8 cellular contexts compared by ENCODE assay signal in the genomic region with DNA sequence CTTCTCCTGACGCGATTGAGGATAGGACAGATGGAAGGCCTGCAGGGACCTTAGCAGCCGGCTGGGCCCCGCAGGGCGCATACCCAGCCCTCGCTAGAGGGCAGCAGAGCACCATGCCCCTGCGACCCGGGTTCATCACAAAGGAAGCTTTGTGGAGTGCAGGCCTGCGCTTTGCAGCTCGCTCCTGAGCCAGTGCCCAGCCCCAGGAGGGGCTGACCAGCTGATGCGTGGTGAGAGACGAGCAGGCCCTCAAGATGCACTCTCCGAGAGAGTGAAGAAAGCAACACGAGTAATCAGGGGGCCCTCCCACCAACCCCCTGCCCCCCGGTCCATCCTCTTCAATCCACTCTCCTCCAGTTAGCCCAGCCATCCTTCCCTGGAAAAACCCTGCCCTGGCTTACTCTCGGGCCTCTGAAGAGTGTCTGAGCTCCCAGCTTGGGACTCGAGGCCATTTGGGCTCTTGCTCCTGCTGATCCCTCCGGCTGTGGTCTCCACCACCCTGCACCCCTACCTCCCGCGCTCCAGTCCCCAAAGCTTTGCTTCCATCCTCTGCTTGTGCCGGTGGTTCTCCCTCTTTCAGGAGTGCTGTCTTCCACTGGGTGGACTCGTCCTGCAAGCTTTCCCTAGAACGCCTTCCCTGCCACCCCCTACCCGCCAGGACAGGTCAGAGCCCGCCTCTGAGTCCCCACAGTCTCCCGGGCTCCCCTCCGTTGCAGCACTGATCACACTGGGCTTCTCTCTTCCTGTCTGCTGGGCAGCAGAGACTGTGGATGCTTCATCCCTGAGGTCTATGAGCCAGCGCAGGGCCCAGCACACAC. TPM values are rescaled to one million over a fixed set of nuclear protein-coding genes. Genes with fewer than 3 reads are reported as not detected.
DNase-seq lines count a peak whose midpoint lies in the region; ATAC-seq and TF ChIP-seq lines count a peak whose summit lies in the region.

No MANE protein-coding gene starts in this region.

- H3K27me3 ChIP-seq in GM23248 (replicated peaks; ENCODE audit: insufficient read depth), result peaks cover 21% of the 10 kb centered on the region
- H3K27me3 ChIP-seq in effector memory CD4-positive, alpha-beta T cell (replicated peaks; ENCODE audit: control insufficient read depth, insufficient read depth, low read length, poor library complexity, severe bottlenecking), result no peaks in the 10 kb centered on the region

- H3K36me3 Mint-ChIP-seq in WTC11, result no peaks in the 10 kb centered on the region
- no peaks in the 10 kb centered on the region for H3K36me3 Mint-ChIP-seq in chondrocyte (ENCODE audit: low read depth)

- no peaks in the 10 kb centered on the region for H3K9me3 Mint-ChIP-seq in WTC11
- H3K9me3 Mint-ChIP-seq in chondrocyte (ENCODE audit: low read depth), result no peaks in the 10 kb centered on the region

- peaks cover 10% of the 10 kb centered on the region for H3K4me1 Mint-ChIP-seq in WTC11
- peaks cover 24% of the 10 kb centered on the region for H3K4me1 Mint-ChIP-seq in chondrocyte (ENCODE audit: low read depth)

- H3K9ac ChIP-seq in GM23248, result no peak overlapping the region

- no peak overlapping the region for H2AFZ ChIP-seq in GM23248

- no peak overlapping the region for H3K27ac Mint-ChIP-seq in WTC11
- no peak overlapping the region for H3K27ac Mint-ChIP-seq in chondrocyte (ENCODE audit: unreplicated experiment)

- no peaks in the 10 kb centered on the region for H3K9me2 ChIP-seq in GM23248 (ENCODE audit: insufficient read depth)

- no peak overlapping the region for H3K4me2 ChIP-seq in GM23248 (ENCODE audit: unreplicated experiment)

- peaks cover 16% of the 10 kb centered on the region; the same call in 1 of the 2 replicates for H3F3A ChIP-seq in GM23248 (ENCODE audit: insufficient read depth)

- H4K20me1 ChIP-seq in GM23248 (ENCODE audit: insufficient read depth), result no peaks in the 10 kb centered on the region

- peaks cover 23% of the 10 kb centered on the region for H3K4me1 ChIP-seq in GM23248 (ENCODE audit: insufficient read depth)
- no peaks in the 10 kb centered on the region for H3K4me1 ChIP-seq in effector memory CD4-positive, alpha-beta T cell (ENCODE audit: control insufficient read depth, insufficient read depth, low read length, poor library complexity, severe bottlenecking)

- H3K79me2 ChIP-seq in GM23248 (ENCODE audit: insufficient read depth), result no peaks in the 10 kb centered on the region

- H3K4me3 ChIP-seq in GM23248, result no peak overlapping the region
- no peak overlapping the region for H3K4me3 ChIP-seq in effector memory CD4-positive, alpha-beta T cell (ENCODE audit: insufficient read depth, low read depth, low read length, poor library complexity, severe bottlenecking)

- no peaks in the 10 kb centered on the region for H3K9me3 ChIP-seq in GM23248 (ENCODE audit: low read depth)
- H3K9me3 ChIP-seq in effector memory CD4-positive, alpha-beta T cell (ENCODE audit: control insufficient read depth, low read length), result no peaks in the 10 kb centered on the region

- H3K27me3 Mint-ChIP-seq in WTC11 (ENCODE audit: low read depth) (peaks cover 83% of the 10 kb centered on the region), chondrocyte (ENCODE audit: low read depth) (peaks cover 12% of the 10 kb centered on the region)

- no peaks in the 10 kb centered on the region for H3K36me3 ChIP-seq in GM23248 (ENCODE audit: low read depth)
- H3K36me3 ChIP-seq in effector memory CD4-positive, alpha-beta T cell (ENCODE audit: control insufficient read depth, insufficient read depth, low read length), result no peaks in the 10 kb centered on the region

- DNase-seq in COLO668 (lab: John Stamatoyannopoulos, UW; ENCODE audit: unreplicated experiment) (peak; percentile 79), GM23248 (peak; percentile 84), NCI-H2107 treated with DMSO at 0.1 percent for 48 hours (lab: John Stamatoyannopoulos, UW; ENCODE audit: unreplicated experiment) (peak; percentile 13), WTC11 (ENCODE audit: low spot score) (peak; percentile 90), chondrocyte (ENCODE audit: low spot score) (no peak), left colon (peak; percentile 62 to 83)
- peak; percentile 35 for DNase-seq in stimulated activated CD4-positive, alpha-beta T cell treated with anti-CD3 and anti-CD28 coated beads, Interleukin-2, amount 100 ng/mL, for 4 hours (ENCODE audit: low read depth)
- no peak for DNase-seq in effector memory CD4-positive, alpha-beta T cell

- in situ Hi-C loops in GM23248 (cut with MboI), result loop anchor here (10.0 kb wide), 1 partner anchor 177 kb away; no protein-coding TSS in a partner anchor

- TF ChIP-seq CTCF in WTC11 (IDR thresholded peaks at IDR 0.05), result peak; percentile 84
- peak; percentile 94 for TF ChIP-seq CTCF in chondrocyte (IDR thresholded peaks at IDR 0.05)

- CTCF ChIA-PET in WTC11 (lab: Charles Lee), result interaction anchor here (0.5 to 5.2 kb wide), 83 partner anchors 8 to 1863 kb away, joined by 3 to 232 read pairs (median 5); a partner anchor contains a TSS

- WGBS in GM23248 (ENCODE audit: low coverage in 1 of 2, low lambda C conversion rate in 2 of 2, missing lambda C conversion rate in 2 of 2), 2 experiments, result 57 to 61% methylated on average over 24 to 28 of the region's 28 CpGs

- H3K4me3 Mint-ChIP-seq in WTC11, result no peak overlapping the region
- no peak overlapping the region for H3K4me3 Mint-ChIP-seq in chondrocyte (ENCODE audit: unreplicated experiment)

- H3K27ac ChIP-seq in GM23248, result no peak overlapping the region
- H3K27ac ChIP-seq in effector memory CD4-positive, alpha-beta T cell (ENCODE audit: insufficient read depth, low read length, poor library complexity, severe bottlenecking), result no peak overlapping the region

- ATAC-seq in WTC11 (peak; percentile 96), left colon (peak; percentile 99)

- POLR2A ChIA-PET in WTC11 (lab: Charles Lee), result interaction anchor here (1.0 kb wide), 4 partner anchors 9 to 163 kb away, joined by 3 to 5 read pairs (median 4); a partner anchor contains a TSS

- intact Hi-C loops in left colon (cut with DNase I, micrococcal nuclease), result loop anchor here in 1 of 2 donors (5.0 kb wide), 1 partner anchor 184 kb away; no protein-coding TSS in a partner anchor

TF ChIP-seq in WTC11, 78 proteins besides CTCF, POLR2A, EP300 and RAD21 (continues in another document):
- TF ChIP-seq, protein P1, sequence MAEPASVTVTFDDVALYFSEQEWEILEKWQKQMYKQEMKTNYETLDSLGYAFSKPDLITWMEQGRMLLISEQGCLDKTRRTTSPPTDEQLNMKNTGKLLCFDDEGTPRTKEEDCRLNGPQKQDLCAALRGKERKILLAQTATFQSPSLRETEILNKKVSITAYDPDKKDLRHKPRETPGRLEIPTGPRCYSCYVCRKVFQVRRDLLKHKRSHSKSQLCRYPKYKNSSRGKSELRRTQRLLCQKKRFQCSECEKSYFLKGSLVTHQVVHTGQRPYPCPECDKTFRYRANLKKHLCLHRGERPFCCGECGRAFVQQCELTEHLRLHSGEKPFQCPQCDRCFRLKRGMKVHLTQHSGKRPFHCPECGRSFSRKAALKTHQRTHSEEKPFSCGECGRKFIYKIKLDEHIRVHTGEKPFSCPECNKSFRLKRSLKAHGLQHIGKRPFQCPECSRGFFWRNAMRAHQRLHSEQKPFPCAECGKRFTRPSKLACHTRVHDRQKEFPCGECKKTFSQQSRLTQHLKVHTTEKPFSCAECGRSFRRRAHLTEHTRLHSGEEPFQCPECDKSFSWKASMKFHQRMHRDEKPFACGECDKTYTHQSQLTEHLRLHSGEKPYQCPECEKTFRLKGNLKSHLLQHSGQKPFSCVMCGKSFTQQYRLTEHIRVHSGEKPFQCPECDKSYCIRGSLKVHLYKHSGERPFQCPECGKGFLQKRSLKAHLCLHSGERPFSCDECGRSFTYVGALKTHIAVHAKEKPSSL (CRISPR knock-in tag; conservative IDR thresholded peaks at IDR 0.05), result no peak
- TF ChIP-seq FOXP1 (CRISPR knock-in tag; IDR thresholded peaks at IDR 0.05; ENCODE audit: borderline replicate concordance) (no peak; the same call in 1 of the 2 replicates), NR3C1 (CRISPR knock-in tag; conservative IDR thresholded peaks at IDR 0.05; ENCODE audit: low read depth) (no peak), MXD4 (CRISPR knock-in tag; IDR thresholded peaks at IDR 0.05; ENCODE audit: borderline replicate concordance) (no peak), RORB (CRISPR knock-in tag; IDR thresholded peaks at IDR 0.05) (no peak), SP1 (CRISPR knock-in tag; conservative IDR thresholded peaks at IDR 0.05) (no peak), CBFB (CRISPR knock-in tag; IDR thresholded peaks at IDR 0.05; ENCODE audit: low read depth) (no peak), RELA (CRISPR knock-in tag; IDR thresholded peaks at IDR 0.05; ENCODE audit: borderline replicate concordance) (no peak), ZNF317 (CRISPR knock-in tag; IDR thresholded peaks at IDR 0.05; ENCODE audit: borderline replicate concordance, low read depth) (no peak), ZNF232 (CRISPR knock-in tag; IDR thresholded peaks at IDR 0.05) (no peak)
- TF ChIP-seq, protein P2, sequence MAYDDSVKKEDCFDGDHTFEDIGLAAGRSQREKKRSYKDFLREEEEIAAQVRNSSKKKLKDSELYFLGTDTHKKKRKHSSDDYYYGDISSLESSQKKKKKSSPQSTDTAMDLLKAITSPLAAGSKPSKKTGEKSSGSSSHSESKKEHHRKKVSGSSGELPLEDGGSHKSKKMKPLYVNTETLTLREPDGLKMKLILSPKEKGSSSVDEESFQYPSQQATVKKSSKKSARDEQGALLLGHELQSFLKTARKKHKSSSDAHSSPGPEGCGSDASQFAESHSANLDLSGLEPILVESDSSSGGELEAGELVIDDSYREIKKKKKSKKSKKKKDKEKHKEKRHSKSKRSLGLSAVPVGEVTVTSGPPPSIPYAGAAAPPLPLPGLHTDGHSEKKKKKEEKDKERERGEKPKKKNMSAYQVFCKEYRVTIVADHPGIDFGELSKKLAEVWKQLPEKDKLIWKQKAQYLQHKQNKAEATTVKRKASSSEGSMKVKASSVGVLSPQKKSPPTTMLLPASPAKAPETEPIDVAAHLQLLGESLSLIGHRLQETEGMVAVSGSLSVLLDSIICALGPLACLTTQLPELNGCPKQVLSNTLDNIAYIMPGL (CRISPR knock-in tag; IDR thresholded peaks at IDR 0.05), result 0 out of 2 replicates have a peak, but pooled peaks have one; percentile 26

RNA-seq across cellular contexts. Expression of a gene that starts 9.1 kb away (rescaled TPM):
- total RNA-seq in GM23248 (2014; rRNA removed; shearing (Covaris generic)), result not detected in 2 replicates
- not detected in 2 replicates for polyA plus RNA-seq in GM23248 (2016; fragmentation: Nextera tagmentation; extraction: Ambion mirVana)
- total RNA-seq in WTC11 (2021) (3.0 to 4.0 TPM (median 3.1 TPM) in 3 replicates), chondrocyte (0.39 to 1.4 TPM (median 0.70 TPM) in 3 replicates), left colon (10 to 100 TPM; 19.5 to 27.9 TPM)

RNA-seq across cellular contexts. Expression of a gene that starts 30.1 kb away (rescaled TPM):
- total RNA-seq in GM23248 (2014; rRNA removed; shearing (Covaris generic)), result not detected in 2 replicates
- not detected in 2 replicates for polyA plus RNA-seq in GM23248 (2016; fragmentation: Nextera tagmentation; extraction: Ambion mirVana)
- 3.3 to 3.6 TPM (median 3.5 TPM) in 3 replicates for total RNA-seq in WTC11 (2021)
- total RNA-seq in chondrocyte, result not detected in 3 replicates
- total RNA-seq in left colon, result under 1 TPM; 0.39 to 0.64 TPM

RNA-seq across cellular contexts. Expression of a gene that starts 47.1 kb away (rescaled TPM):
- 2.3 and 3.9 TPM in 2 replicates for total RNA-seq in GM23248 (2014; rRNA removed; shearing (Covaris generic))
- 1.0 and 1.6 TPM in 2 replicates for polyA plus RNA-seq in GM23248 (2016; fragmentation: Nextera tagmentation; extraction: Ambion mirVana)
- 34.5 to 47.5 TPM (median 36.9 TPM) in 3 replicates for total RNA-seq in WTC11 (2021)
- total RNA-seq in chondrocyte, result 45.9 to 52.9 TPM (median 48.5 TPM) in 3 replicates
- total RNA-seq in left colon, result 1 to 10 TPM; 2.7 to 3.7 TPM

Comparison
In these comparisons a context has a peak if more than half of its experiments do, and no peak if none do; other contexts are left out.
1. DNase-seq: peak in COLO668 (single experiment), GM23248 (single experiment), NCI-H2107 treated with DMSO at 0.1 percent for 48 hours (single experiment), WTC11 (single experiment), left colon (2 of 2) and stimulated activated CD4-positive, alpha-beta T cell treated with anti-CD3 and anti-CD28 coated beads, Interleukin-2, amount 100 ng/mL, for 4 hours (single experiment); none in chondrocyte (single experiment) and effector memory CD4-positive, alpha-beta T cell (0 of 3).